ENCODE assay signal across 14 cellular contexts in genomic region chr7:77482015-77482414, GRCh38. TPM values are rescaled to one million over a fixed set of nuclear protein-coding genes. Genes with fewer than 3 reads are reported as not detected.
A peak's percentile ranks its signal among the peaks of the same experiment; 100 is the strongest.
DNase-seq lines count a peak whose midpoint lies in the region; ATAC-seq and TF ChIP-seq lines count a peak whose summit lies in the region.
"Had no signal": no experiment of that assay in that cellular context is flagged by ENCODE, and none has a peak within 500 bp of the region (broad histone marks: within the 10 kb centered on the region; RNA-seq: fewer than 3 reads in every experiment).

No MANE protein-coding gene starts in this region.

- no peak for TF ChIP-seq CTCF in epithelial cell of esophagus (IDR thresholded peaks at IDR 0.05; ENCODE audit: insufficient read depth, low read depth, low read length, missing control alignments)
- no peak for TF ChIP-seq CTCF in tibial nerve (IDR thresholded peaks at IDR 0.05)

- no peak overlapping the region for H3K27ac ChIP-seq in tibial nerve
- H3K27ac ChIP-seq: neural progenitor cell, SK-N-MC had no signal

- WGBS in tibial nerve, 2 donors, result 72 to 90% methylated on average over 3 of the region's 3 CpGs

- H3K4me1 ChIP-seq in tibial nerve, result no peaks in the 10 kb centered on the region
- H3K4me1 ChIP-seq: neural progenitor cell had no signal

- H3K9me3 ChIP-seq in tibial nerve, result no peaks in the 10 kb centered on the region

- TF ChIP-seq POLR2A in tibial nerve (IDR thresholded peaks at IDR 0.05), result no peak

- no peak for ATAC-seq in GM19023 (IDR thresholded peaks at IDR 0.05; ENCODE audit: unreplicated experiment)
- ATAC-seq: activated CD4-positive, alpha-beta T cell treated with anti-CD3 and anti-CD28 coated beads for 36 hours; CD8-positive, alpha-beta T cell; effector memory CD8-positive, alpha-beta T cell; GM12878 had no signal

- H3K27me3 ChIP-seq in tibial nerve, result no peaks in the 10 kb centered on the region
- H3K27me3 ChIP-seq: neural progenitor cell had no signal

- no peak overlapping the region for H3K4me3 ChIP-seq in epithelial cell of esophagus (ENCODE audit: low read length)
- H3K4me3 ChIP-seq in tibial nerve, result no peak overlapping the region
- H3K4me3 ChIP-seq: GM12878, neural progenitor cell, SK-N-MC had no signal

- DNase-seq in DMS53 treated with DMSO at 0.1 percent for 48 hours (lab: John Stamatoyannopoulos, UW; ENCODE audit: unreplicated experiment), result peak; percentile 86
- peak; percentile 77 for DNase-seq in NCI-H226
- peak; percentile 96 for DNase-seq in epithelial cell of esophagus (ENCODE audit: low read depth)
- peak; percentile 78 for DNase-seq in mucosa of gallbladder (ENCODE audit: low spot score)
- no peak for DNase-seq in dermis blood vessel endothelial cell
- DNase-seq in tibial nerve (ENCODE audit: low spot score in 2 of 2), result no peak
- DNase-seq in GM03348 (ENCODE audit: low spot score), result no peak
- DNase-seq: activated CD4-positive, alpha-beta T cell treated with anti-CD3 and anti-CD28 coated beads for 36 hours; CD8-positive, alpha-beta T cell; effector memory CD8-positive, alpha-beta T cell had no signal

- H3K36me3 ChIP-seq in tibial nerve, result no peaks in the 10 kb centered on the region
- H3K36me3 ChIP-seq: neural progenitor cell had no signal

- TF ChIP-seq EP300 in tibial nerve (IDR thresholded peaks at IDR 0.05), result no peak

RNA-seq across cellular contexts. Expression of gene PTPN12, which starts 55.1 kb away (rescaled TPM):
- total RNA-seq in mucosa of gallbladder (50.4 TPM), dermis blood vessel endothelial cell (56.3 and 88.0 TPM in 2 replicates), tibial nerve (100 to 1,000 TPM; 129 to 168 (median 151) TPM)

Comparison
In these comparisons a context has a peak if more than half of its experiments do, and no peak if none do; other contexts are left out.
1. DNase-seq: peak in DMS53 treated with DMSO at 0.1 percent for 48 hours (single experiment), NCI-H226 (single experiment), epithelial cell of esophagus (single experiment) and mucosa of gallbladder (single experiment); none in dermis blood vessel endothelial cell (single experiment), tibial nerve (0 of 2) and GM03348 (single experiment).